In the genomic region with DNA sequence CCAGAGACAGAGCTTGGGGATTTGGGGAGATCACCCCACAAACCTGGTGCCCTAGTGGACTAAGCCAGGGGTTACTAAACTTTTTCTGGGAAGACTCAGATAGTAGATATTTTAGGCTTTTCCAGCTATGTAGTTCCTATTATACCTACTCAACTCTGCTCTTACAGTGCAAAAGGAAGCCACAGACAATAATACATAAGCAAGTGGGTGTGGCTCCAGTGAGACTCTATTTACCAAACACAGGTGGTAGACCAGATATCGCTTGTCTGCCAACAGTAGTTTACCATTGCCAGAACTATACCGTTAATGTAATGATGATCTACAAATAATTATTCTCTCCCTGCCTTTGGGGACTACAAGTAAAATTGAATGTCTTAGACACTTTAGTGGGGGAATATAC, we compare ENCODE assay signal across 1 cellular context.
TF ChIP-seq lines count a peak whose summit lies in the region.

No MANE protein-coding gene starts in this region.

TF ChIP-seq in K562, 482 proteins besides CTCF, POLR2A, EP300 and RAD21 (continued from another document):
- no peak for TF ChIP-seq NFIX (CRISPR knock-in tag; IDR thresholded peaks at IDR 0.05; ENCODE audit: low read depth)
- TF ChIP-seq FOXA3 (CRISPR knock-in tag; conservative IDR thresholded peaks at IDR 0.05 in 1 of 2, IDR thresholded peaks at IDR 0.05 in 1 of 2), result 0 out of 4 replicates have a peak, but pooled peaks of 1 of the 2 experiments have one; percentile 24
- TF ChIP-seq, protein P1, sequence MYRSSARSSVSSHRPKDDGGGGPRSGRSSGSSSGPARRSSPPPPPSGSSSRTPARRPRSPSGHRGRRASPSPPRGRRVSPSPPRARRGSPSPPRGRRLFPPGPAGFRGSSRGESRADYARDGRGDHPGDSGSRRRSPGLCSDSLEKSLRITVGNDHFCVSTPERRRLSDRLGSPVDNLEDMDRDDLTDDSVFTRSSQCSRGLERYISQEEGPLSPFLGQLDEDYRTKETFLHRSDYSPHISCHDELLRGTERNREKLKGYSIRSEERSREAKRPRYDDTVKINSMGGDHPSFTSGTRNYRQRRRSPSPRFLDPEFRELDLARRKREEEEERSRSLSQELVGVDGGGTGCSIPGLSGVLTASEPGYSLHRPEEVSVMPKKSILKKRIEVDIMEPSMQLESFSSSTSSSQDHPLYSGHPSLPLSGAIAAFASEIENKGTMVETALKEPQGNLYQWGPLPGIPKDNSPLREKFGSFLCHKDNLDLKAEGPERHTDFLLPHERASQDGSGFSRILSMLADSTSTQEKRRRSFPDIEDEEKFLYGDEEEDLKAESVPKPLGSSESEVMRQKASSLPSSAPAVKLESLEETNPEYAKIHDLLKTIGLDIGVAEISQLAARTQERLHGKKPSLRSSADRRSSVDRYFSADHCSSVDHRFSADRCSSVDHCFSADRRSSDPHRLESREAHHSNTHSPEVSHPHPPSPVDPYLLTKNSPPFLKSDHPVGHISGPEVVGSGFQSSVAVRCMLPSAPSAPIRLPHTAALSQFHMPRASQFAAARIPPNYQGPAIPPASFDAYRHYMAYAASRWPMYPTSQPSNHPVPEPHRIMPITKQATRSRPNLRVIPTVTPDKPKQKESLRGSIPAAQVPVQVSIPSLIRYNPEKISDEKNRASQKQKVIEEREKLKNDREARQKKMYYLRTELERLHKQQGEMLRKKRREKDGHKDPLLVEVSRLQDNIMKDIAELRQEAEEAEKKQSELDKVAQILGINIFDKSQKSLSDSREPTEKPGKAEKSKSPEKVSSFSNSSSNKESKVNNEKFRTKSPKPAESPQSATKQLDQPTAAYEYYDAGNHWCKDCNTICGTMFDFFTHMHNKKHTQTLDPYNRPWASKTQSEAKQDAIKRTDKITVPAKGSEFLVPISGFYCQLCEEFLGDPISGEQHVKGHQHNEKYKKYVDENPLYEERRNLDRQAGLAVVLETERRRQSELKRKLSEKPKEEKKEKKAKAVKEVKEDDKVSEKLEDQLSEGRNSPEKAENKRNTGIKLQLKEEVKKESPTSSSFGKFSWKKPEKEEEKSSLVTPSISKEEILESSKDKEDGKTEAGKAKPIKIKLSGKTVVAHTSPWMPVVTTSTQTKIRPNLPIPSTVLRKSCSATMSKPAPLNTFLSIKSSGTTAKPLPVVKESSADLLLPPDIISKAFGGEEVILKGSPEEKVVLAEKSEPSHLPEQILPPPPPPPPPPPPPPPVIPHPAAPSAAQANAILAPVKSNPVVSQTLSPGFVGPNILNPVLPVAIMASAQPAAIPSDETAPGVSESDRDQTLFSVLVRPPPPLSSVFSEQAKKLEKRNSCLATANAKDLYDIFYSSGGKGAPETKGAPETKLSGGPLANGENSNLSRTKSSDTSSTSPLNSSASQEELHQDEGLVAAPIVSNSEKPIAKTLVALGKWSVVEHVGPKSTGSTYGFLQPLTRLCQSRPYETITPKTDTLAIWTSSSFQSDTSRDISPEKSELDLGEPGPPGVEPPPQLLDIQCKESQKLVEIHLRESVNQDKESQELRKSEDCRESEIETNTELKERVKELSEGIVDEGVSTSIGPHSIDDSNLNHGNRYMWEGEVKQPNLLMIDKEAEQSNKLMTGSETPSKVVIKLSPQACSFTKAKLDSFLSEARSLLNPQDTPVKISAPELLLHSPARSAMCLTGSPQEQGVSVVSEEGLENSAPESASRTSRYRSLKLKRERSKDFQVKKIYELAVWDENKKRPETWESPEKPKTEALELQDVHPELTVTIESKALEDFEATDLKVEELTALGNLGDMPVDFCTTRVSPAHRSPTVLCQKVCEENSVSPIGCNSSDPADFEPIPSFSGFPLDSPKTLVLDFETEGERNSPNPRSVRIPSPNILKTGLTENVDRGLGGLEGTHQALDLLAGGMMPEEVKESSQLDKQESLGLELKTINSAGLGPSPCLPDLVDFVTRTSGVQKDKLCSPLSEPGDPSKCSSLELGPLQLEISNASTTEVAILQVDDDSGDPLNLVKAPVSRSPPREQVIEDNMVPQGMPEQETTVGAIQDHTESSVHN (IDR thresholded peaks at IDR 0.05; ENCODE audit: borderline replicate concordance in 1 of 2, low read depth in 1 of 2), result no peak
- TF ChIP-seq SREBF1 (IDR thresholded peaks at IDR 0.05; ENCODE audit: borderline replicate concordance, low read depth, low read length), result no peak
- no peak for TF ChIP-seq GTF2A2 (tag; IDR thresholded peaks at IDR 0.05)
- no peak for TF ChIP-seq SMARCA4 (IDR thresholded peaks at IDR 0.05)
- no peak for TF ChIP-seq EHMT2 (IDR thresholded peaks at IDR 0.05)
- no peak for TF ChIP-seq ZNF436 (CRISPR knock-in tag; IDR thresholded peaks at IDR 0.05)
- no peak for TF ChIP-seq ZBED1 (IDR thresholded peaks at IDR 0.05)
- 0 out of 2 replicates have a peak, but pooled peaks have one; percentile 11 for TF ChIP-seq CBFA2T3 (IDR thresholded peaks at IDR 0.05)
- TF ChIP-seq KHSRP (IDR thresholded peaks at IDR 0.05), result no peak
- peak; percentile 33 for TF ChIP-seq TAL1 (IDR thresholded peaks at IDR 0.05)
- TF ChIP-seq NR2C2 (CRISPR knock-in tag; IDR thresholded peaks at IDR 0.05), result no peak
- no peak for TF ChIP-seq NR2C2 (tag; IDR thresholded peaks at IDR 0.05)
- no peak for TF ChIP-seq DMBX1 (CRISPR knock-in tag; IDR thresholded peaks at IDR 0.05; ENCODE audit: borderline replicate concordance)
- TF ChIP-seq TCF3 (CRISPR knock-in tag; IDR thresholded peaks at IDR 0.05), result peak; percentile 31
- TF ChIP-seq ARID2 (IDR thresholded peaks at IDR 0.05), result no peak
- no peak for TF ChIP-seq ZNF3 (CRISPR knock-in tag; IDR thresholded peaks at IDR 0.05)
- no peak for TF ChIP-seq IRF2 (CRISPR knock-in tag; IDR thresholded peaks at IDR 0.05)
- TF ChIP-seq, protein P2, sequence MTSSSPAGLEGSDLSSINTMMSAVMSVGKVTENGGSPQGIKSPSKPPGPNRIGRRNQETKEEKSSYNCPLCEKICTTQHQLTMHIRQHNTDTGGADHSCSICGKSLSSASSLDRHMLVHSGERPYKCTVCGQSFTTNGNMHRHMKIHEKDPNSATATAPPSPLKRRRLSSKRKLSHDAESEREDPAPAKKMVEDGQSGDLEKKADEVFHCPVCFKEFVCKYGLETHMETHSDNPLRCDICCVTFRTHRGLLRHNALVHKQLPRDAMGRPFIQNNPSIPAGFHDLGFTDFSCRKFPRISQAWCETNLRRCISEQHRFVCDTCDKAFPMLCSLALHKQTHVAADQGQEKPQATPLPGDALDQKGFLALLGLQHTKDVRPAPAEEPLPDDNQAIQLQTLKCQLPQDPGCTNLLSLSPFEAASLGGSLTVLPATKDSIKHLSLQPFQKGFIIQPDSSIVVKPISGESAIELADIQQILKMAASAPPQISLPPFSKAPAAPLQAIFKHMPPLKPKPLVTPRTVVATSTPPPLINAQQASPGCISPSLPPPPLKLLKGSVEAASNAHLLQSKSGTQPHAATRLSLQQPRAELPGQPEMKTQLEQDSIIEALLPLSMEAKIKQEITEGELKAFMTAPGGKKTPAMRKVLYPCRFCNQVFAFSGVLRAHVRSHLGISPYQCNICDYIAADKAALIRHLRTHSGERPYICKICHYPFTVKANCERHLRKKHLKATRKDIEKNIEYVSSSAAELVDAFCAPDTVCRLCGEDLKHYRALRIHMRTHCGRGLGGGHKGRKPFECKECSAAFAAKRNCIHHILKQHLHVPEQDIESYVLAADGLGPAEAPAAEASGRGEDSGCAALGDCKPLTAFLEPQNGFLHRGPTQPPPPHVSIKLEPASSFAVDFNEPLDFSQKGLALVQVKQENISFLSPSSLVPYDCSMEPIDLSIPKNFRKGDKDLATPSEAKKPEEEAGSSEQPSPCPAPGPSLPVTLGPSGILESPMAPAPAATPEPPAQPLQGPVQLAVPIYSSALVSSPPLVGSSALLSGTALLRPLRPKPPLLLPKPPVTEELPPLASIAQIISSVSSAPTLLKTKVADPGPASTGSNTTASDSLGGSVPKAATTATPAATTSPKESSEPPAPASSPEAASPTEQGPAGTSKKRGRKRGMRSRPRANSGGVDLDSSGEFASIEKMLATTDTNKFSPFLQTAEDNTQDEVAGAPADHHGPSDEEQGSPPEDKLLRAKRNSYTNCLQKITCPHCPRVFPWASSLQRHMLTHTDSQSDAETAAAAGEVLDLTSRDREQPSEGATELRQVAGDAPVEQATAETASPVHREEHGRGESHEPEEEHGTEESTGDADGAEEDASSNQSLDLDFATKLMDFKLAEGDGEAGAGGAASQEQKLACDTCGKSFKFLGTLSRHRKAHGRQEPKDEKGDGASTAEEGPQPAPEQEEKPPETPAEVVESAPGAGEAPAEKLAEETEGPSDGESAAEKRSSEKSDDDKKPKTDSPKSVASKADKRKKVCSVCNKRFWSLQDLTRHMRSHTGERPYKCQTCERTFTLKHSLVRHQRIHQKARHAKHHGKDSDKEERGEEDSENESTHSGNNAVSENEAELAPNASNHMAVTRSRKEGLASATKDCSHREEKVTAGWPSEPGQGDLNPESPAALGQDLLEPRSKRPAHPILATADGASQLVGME (CRISPR knock-in tag; IDR thresholded peaks at IDR 0.05), result no peak
- TF ChIP-seq ZBTB17 (CRISPR knock-in tag; IDR thresholded peaks at IDR 0.05), result no peak
- TF ChIP-seq NEUROD1 (IDR thresholded peaks at IDR 0.05; ENCODE audit: borderline replicate concordance, low read depth, low read length, partially characterized antibody), result no peak
- TF ChIP-seq, protein P3, sequence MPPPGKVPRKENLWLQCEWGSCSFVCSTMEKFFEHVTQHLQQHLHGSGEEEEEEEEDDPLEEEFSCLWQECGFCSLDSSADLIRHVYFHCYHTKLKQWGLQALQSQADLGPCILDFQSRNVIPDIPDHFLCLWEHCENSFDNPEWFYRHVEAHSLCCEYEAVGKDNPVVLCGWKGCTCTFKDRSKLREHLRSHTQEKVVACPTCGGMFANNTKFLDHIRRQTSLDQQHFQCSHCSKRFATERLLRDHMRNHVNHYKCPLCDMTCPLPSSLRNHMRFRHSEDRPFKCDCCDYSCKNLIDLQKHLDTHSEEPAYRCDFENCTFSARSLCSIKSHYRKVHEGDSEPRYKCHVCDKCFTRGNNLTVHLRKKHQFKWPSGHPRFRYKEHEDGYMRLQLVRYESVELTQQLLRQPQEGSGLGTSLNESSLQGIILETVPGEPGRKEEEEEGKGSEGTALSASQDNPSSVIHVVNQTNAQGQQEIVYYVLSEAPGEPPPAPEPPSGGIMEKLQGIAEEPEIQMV (tag; conservative IDR thresholded peaks at IDR 0.05; ENCODE audit: low read depth), result no peak
- no peak for TF ChIP-seq DIDO1 (tag; IDR thresholded peaks at IDR 0.05; ENCODE audit: low read depth)
- no peak for TF ChIP-seq SAFB2 (IDR thresholded peaks at IDR 0.05; ENCODE audit: borderline replicate concordance, low read depth, low read length, severe bottlenecking)
- TF ChIP-seq RERE (CRISPR knock-in tag; IDR thresholded peaks at IDR 0.05; ENCODE audit: borderline replicate concordance), result no peak
- no peak for TF ChIP-seq ZNF232 (CRISPR knock-in tag; IDR thresholded peaks at IDR 0.05)
- no peak for TF ChIP-seq PYGO2 (tag; IDR thresholded peaks at IDR 0.05)
- TF ChIP-seq ZNF316 (IDR thresholded peaks at IDR 0.05), result no peak
- no peak for TF ChIP-seq STAT5B (CRISPR knock-in tag; IDR thresholded peaks at IDR 0.05)
- TF ChIP-seq, protein P4, sequence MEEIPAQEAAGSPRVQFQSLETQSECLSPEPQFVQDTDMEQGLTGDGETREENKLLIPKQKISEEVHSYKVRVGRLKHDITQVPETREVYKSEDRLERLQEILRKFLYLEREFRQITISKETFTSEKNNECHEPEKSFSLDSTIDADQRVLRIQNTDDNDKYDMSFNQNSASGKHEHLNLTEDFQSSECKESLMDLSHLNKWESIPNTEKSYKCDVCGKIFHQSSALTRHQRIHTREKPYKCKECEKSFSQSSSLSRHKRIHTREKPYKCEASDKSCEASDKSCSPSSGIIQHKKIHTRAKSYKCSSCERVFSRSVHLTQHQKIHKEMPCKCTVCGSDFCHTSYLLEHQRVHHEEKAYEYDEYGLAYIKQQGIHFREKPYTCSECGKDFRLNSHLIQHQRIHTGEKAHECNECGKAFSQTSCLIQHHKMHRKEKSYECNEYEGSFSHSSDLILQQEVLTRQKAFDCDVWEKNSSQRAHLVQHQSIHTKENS (CRISPR knock-in tag; IDR thresholded peaks at IDR 0.05), result no peak
